ENCODE assay signal across 17 cellular contexts in the genomic region with DNA sequence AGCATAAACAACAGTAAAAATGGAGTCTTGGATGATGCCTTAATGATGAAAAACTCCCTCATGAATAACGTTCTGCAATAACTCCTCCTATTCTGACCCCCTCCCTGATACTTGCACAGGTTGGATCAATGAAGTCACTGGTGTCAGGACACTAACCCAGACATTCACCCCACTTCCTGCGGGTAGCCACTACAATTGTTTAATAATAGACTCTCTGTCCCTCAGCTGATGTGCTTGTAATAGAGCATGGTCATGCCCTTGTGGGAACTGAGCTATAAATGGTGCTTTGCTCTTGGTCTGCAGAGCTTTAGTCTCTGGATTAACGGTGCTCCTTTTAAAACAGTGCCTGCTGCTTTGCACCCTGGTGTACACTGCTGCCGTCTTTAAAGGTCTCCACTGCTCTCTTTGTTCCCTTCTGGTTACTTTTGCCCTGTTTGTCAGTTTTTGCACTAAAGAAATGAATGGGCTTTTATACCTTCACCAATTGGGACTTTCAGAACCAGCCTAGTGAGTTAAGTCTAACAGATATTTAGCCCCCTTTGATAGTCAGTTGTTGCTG.
DNase-seq lines count a peak whose midpoint lies in the region; ATAC-seq and TF ChIP-seq lines count a peak whose summit lies in the region.
"Had no signal": no experiment of that assay in that cellular context is flagged by ENCODE, and none has a peak within 500 bp of the region (broad histone marks: within the 10 kb centered on the region; RNA-seq: fewer than 3 reads in every experiment).

No MANE protein-coding gene starts in this region.

- no peak overlapping the region for H3K4me3 ChIP-seq in right cardiac atrium (ENCODE audit: low read length)
- H3K4me3 ChIP-seq: right lobe of liver, thyroid gland had no signal

- peak overlapping the region; percentile 40 for H3K27ac Mint-ChIP-seq in activated naive CD8-positive, alpha-beta T cell treated with anti-CD3 and anti-CD28 coated beads, Interleukin-2, amount 10 ng/mL, durations not matched to agents 7 days and 5 days
- H3K27ac Mint-ChIP-seq in stimulated activated memory B cell treated with anti-CD40 and anti-IgM and Interleukin-4, amounts not matched to agents 10 μg/mL and 1 μg/mL and 100 μg/mL, for 72 hours: peak overlapping the region; percentile 42
- H3K27ac Mint-ChIP-seq in activated T-helper 2 cell treated with anti-CD3 and anti-CD28 coated beads, Interferon-gamma antibody, Interleukin-2, Interleukin-4, amounts not matched to agents 10 μg/mL and 5 μg/mL and 100 μg/mL, durations not matched to agents 14 hours and 24 hours and 36 hours: no peak overlapping the region

- POLR2A ChIA-PET in activated naive CD8-positive, alpha-beta T cell treated with anti-CD3 and anti-CD28 coated beads, Interleukin-2, amount 10 ng/mL, durations not matched to agents 7 days and 5 days (lab: Charles Lee): interaction anchor here (1.0 to 1.4 kb wide), 2 partner anchors 9 to 10 kb away, joined by 3 read pairs; no protein-coding TSS in a partner anchor

- H3K36me3 Mint-ChIP-seq in activated naive CD8-positive, alpha-beta T cell treated with anti-CD3 and anti-CD28 coated beads, Interleukin-2, amount 10 ng/mL, durations not matched to agents 7 days and 5 days: peaks cover 26% of the 10 kb centered on the region
- H3K36me3 Mint-ChIP-seq in stimulated activated memory B cell treated with anti-CD40 and anti-IgM and Interleukin-4, amounts not matched to agents 10 μg/mL and 1 μg/mL and 100 μg/mL, for 72 hours: no peaks in the 10 kb centered on the region
- peaks cover 59% of the 10 kb centered on the region for H3K36me3 Mint-ChIP-seq in activated T-helper 2 cell treated with anti-CD3 and anti-CD28 coated beads, Interferon-gamma antibody, Interleukin-2, Interleukin-4, amounts not matched to agents 10 μg/mL and 5 μg/mL and 100 μg/mL, durations not matched to agents 14 hours and 24 hours and 36 hours (ENCODE audit: low read depth)

- H3K27ac ChIP-seq in right cardiac atrium (ENCODE audit: low read length): peak overlapping the region; percentile 42
- H3K27ac ChIP-seq: right lobe of liver, RWPE1, thyroid gland had no signal

- H3K9me3 Mint-ChIP-seq in activated naive CD8-positive, alpha-beta T cell treated with anti-CD3 and anti-CD28 coated beads, Interleukin-2, amount 10 ng/mL, durations not matched to agents 7 days and 5 days: peaks cover 2% of the 10 kb centered on the region
- no peaks in the 10 kb centered on the region for H3K9me3 Mint-ChIP-seq in stimulated activated memory B cell treated with anti-CD40 and anti-IgM and Interleukin-4, amounts not matched to agents 10 μg/mL and 1 μg/mL and 100 μg/mL, for 72 hours
- no peaks in the 10 kb centered on the region for H3K9me3 Mint-ChIP-seq in activated T-helper 2 cell treated with anti-CD3 and anti-CD28 coated beads, Interferon-gamma antibody, Interleukin-2, Interleukin-4, amounts not matched to agents 10 μg/mL and 5 μg/mL and 100 μg/mL, durations not matched to agents 14 hours and 24 hours and 36 hours

- peaks cover 47% of the 10 kb centered on the region for H3K4me1 Mint-ChIP-seq in activated naive CD8-positive, alpha-beta T cell treated with anti-CD3 and anti-CD28 coated beads, Interleukin-2, amount 10 ng/mL, durations not matched to agents 7 days and 5 days
- peaks cover 37% of the 10 kb centered on the region for H3K4me1 Mint-ChIP-seq in stimulated activated memory B cell treated with anti-CD40 and anti-IgM and Interleukin-4, amounts not matched to agents 10 μg/mL and 1 μg/mL and 100 μg/mL, for 72 hours
- H3K4me1 Mint-ChIP-seq in activated T-helper 2 cell treated with anti-CD3 and anti-CD28 coated beads, Interferon-gamma antibody, Interleukin-2, Interleukin-4, amounts not matched to agents 10 μg/mL and 5 μg/mL and 100 μg/mL, durations not matched to agents 14 hours and 24 hours and 36 hours (ENCODE audit: low read depth): peaks cover 23% of the 10 kb centered on the region

- intact Hi-C loops in right cardiac atrium (cut with DNase I): no loop called here
- intact Hi-C loops in activated T-helper 2 cell treated with anti-CD3 and anti-CD28 coated beads, Interferon-gamma antibody, Interleukin-2, Interleukin-4, amounts not matched to agents 10 μg/mL and 5 μg/mL and 100 μg/mL, durations not matched to agents 14 hours and 24 hours and 36 hours (cut with micrococcal nuclease): no loop called here

- no peaks in the 10 kb centered on the region for H3K4me1 ChIP-seq in right cardiac atrium (ENCODE audit: control insufficient read depth, insufficient read depth, low read length)
- H3K4me1 ChIP-seq: thyroid gland had no signal

- no peaks in the 10 kb centered on the region for H3K9me3 ChIP-seq in right cardiac atrium (ENCODE audit: control insufficient read depth, low read length)
- H3K9me3 ChIP-seq: right lobe of liver, thyroid gland had no signal

- peak overlapping the region; percentile 11 for H3K4me3 Mint-ChIP-seq in activated naive CD8-positive, alpha-beta T cell treated with anti-CD3 and anti-CD28 coated beads, Interleukin-2, amount 10 ng/mL, durations not matched to agents 7 days and 5 days
- H3K4me3 Mint-ChIP-seq in stimulated activated memory B cell treated with anti-CD40 and anti-IgM and Interleukin-4, amounts not matched to agents 10 μg/mL and 1 μg/mL and 100 μg/mL, for 72 hours: no peak overlapping the region
- no peak overlapping the region for H3K4me3 Mint-ChIP-seq in activated T-helper 2 cell treated with anti-CD3 and anti-CD28 coated beads, Interferon-gamma antibody, Interleukin-2, Interleukin-4, amounts not matched to agents 10 μg/mL and 5 μg/mL and 100 μg/mL, durations not matched to agents 14 hours and 24 hours and 36 hours (ENCODE audit: low read depth)

- WGBS in right cardiac atrium: 24% methylated on average over 4 of the region's 4 CpGs

- ATAC-seq in activated naive CD8-positive, alpha-beta T cell treated with anti-CD3 and anti-CD28 coated beads, Interleukin-2, amount 10 ng/mL, durations not matched to agents 7 days and 5 days (ENCODE audit: low read depth): peak; percentile 49
- ATAC-seq in right cardiac atrium: peak; percentile 83 to 91
- ATAC-seq in stimulated activated memory B cell treated with anti-CD40 and anti-IgM and Interleukin-4, amounts not matched to agents 10 μg/mL and 1 μg/mL and 100 μg/mL, for 72 hours: peak; percentile 77
- no peak for ATAC-seq in GM21423 (IDR thresholded peaks at IDR 0.05; ENCODE audit: unreplicated experiment)

- no peaks in the 10 kb centered on the region for H3K27me3 Mint-ChIP-seq in activated naive CD8-positive, alpha-beta T cell treated with anti-CD3 and anti-CD28 coated beads, Interleukin-2, amount 10 ng/mL, durations not matched to agents 7 days and 5 days
- no peaks in the 10 kb centered on the region for H3K27me3 Mint-ChIP-seq in stimulated activated memory B cell treated with anti-CD40 and anti-IgM and Interleukin-4, amounts not matched to agents 10 μg/mL and 1 μg/mL and 100 μg/mL, for 72 hours
- H3K27me3 Mint-ChIP-seq in activated T-helper 2 cell treated with anti-CD3 and anti-CD28 coated beads, Interferon-gamma antibody, Interleukin-2, Interleukin-4, amounts not matched to agents 10 μg/mL and 5 μg/mL and 100 μg/mL, durations not matched to agents 14 hours and 24 hours and 36 hours (ENCODE audit: low read depth): no peaks in the 10 kb centered on the region

- in situ Hi-C loops in GM13977 (cut with MboI; ENCODE audit: low pct_unique_long_range_greater_than_20kb, low sequenced_read_pairs, unreplicated experiment): no loop called here

- DNase-seq in NCI-H2227 treated with DMSO at 0.1 percent for 48 hours (lab: John Stamatoyannopoulos, UW) (peak; percentile 10), NCI-H2227 (lab: John Stamatoyannopoulos, UW; ENCODE audit: unreplicated experiment) (no peak), right cardiac atrium (no peak), GM13977 (ENCODE audit: low spot score) (no peak)
- no peak for DNase-seq in activated naive CD8-positive, alpha-beta T cell treated with anti-CD3 and anti-CD28 coated beads, Interleukin-2, amount 10 ng/mL, durations not matched to agents 7 days and 5 days
- DNase-seq in activated T-helper 2 cell treated with anti-CD3 and anti-CD28 coated beads, Interferon-gamma antibody, Interleukin-2, Interleukin-4, amounts not matched to agents 10 μg/mL and 5 μg/mL and 100 μg/mL, durations not matched to agents 14 hours and 24 hours and 36 hours (ENCODE audit: low spot score): no peak
- DNase-seq: 8988T, activated gamma-delta T cell treated with Interleukin-2 at 50 U/mL for 16 hours, cortex of kidney, NCI-H1105, NCI-H510A treated with DMSO at 0.1 percent for 48 hours, right lobe of liver, T1000, thyroid gland had no signal

- H3K27me3 ChIP-seq in right cardiac atrium (ENCODE audit: control insufficient read depth, insufficient read depth): no peaks in the 10 kb centered on the region
- H3K27me3 ChIP-seq: right lobe of liver, thyroid gland had no signal

- no peak for TF ChIP-seq CTCF in GM13977 (IDR thresholded peaks at IDR 0.05; ENCODE audit: extremely low read depth, insufficient read depth, missing control alignments)
